ENCODE assay signal across 25 cellular contexts in the genomic region with DNA sequence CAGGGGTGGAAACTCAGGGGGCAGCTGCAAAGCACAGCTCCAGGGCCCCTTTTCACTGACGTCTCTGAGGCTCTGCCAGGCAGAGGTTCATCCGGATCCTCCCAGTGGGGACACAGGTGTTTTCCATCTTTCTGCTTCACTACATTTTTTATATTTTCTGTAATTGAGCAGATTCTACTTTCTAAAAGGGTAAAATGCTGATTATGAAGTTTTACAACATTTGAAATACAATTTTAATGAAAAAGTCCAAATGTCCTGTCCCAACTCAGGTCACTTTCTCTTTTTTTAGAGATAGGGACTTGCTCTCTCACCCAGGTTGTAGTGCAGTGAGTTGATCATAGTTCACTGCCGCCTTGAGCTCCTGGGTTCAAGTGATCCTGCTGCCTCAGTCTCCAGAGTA.
"Had no signal": no experiment of that assay in that cellular context is flagged by ENCODE, and none has a peak within 500 bp of the region (broad histone marks: within the 10 kb centered on the region; RNA-seq: fewer than 3 reads in every experiment).

No MANE protein-coding gene starts in this region.

- H3K36me3 ChIP-seq: colonic mucosa, esophagus squamous epithelium, gastrocnemius medialis, heart right ventricle, left lung, lower lobe of right lung had no signal

- DNase-seq: colonic mucosa; cortex of kidney; effector CD8-positive, alpha-beta T cell; effector memory CD8-positive, alpha-beta T cell; endodermal cell; erythroblast; esophagus squamous epithelium; foreskin fibroblast; foreskin melanocyte; gastrocnemius medialis; glutamatergic neuron; head of caudate nucleus; heart right ventricle; hippocampal formation; left cardiac atrium; left lung; left ventricle myocardium superior; lower lobe of right lung; mesenchymal stem cell; mucosa of descending colon had no signal

- H3K27ac ChIP-seq: colonic mucosa, epithelial cell of prostate, esophagus squamous epithelium, gastrocnemius medialis, heart right ventricle, left lung, lower lobe of right lung had no signal

- H3K4me3 ChIP-seq: colonic mucosa, esophagus squamous epithelium, gastrocnemius medialis, heart right ventricle, left lung, lower lobe of right lung, mucosa of descending colon had no signal

- H3K27me3 ChIP-seq: colonic mucosa, esophagus squamous epithelium, gastrocnemius medialis, heart right ventricle, left lung had no signal

- H3K4me1 ChIP-seq: colonic mucosa, esophagus squamous epithelium, gastrocnemius medialis, left lung, lower lobe of right lung had no signal

- FAIRE-seq: endometrium, islet of Langerhans, keratinocyte had no signal

- H3K9me3 ChIP-seq: colonic mucosa, esophagus squamous epithelium, gastrocnemius medialis, heart right ventricle, left lung, lower lobe of right lung, mucosa of descending colon had no signal

- ATAC-seq: effector memory CD8-positive, alpha-beta T cell; esophagus mucosa; gastrocnemius medialis; heart right ventricle; left cardiac atrium; left lung; left ventricle myocardium superior; lower lobe of right lung; mucosa of descending colon had no signal
